15 cellular contexts compared by ENCODE assay signal in genomic region chr6:18410412-18410811, GRCh38.
"Had no signal": no experiment of that assay in that cellular context is flagged by ENCODE, and none has a peak within 500 bp of the region (broad histone marks: within the 10 kb centered on the region; RNA-seq: fewer than 3 reads in every experiment).

No MANE protein-coding gene starts in this region.

- H3K27ac Mint-ChIP-seq: activated CD4-positive, alpha-beta T cell treated with anti-CD3 and anti-CD28 coated beads, Interleukin-2, amount 10 ng/mL, durations not matched to agents 7 days and 5 days; mesothelial cell of epicardium; T-helper 2 cell treated with Interferon-gamma antibody and Interleukin-4, amounts not matched to agents 5 μg/mL and 100 μg/mL, for 36 hours had no signal

- H3K27me3 ChIP-seq: esophagus squamous epithelium, tibial nerve had no signal

- H3K4me3 ChIP-seq: esophagus squamous epithelium, tibial nerve had no signal

- H3K27me3 Mint-ChIP-seq: activated CD4-positive, alpha-beta T cell treated with anti-CD3 and anti-CD28 coated beads, Interleukin-2, amount 10 ng/mL, durations not matched to agents 7 days and 5 days had no signal

- H2AFZ ChIP-seq: parathyroid adenoma had no signal

- H3K9me3 Mint-ChIP-seq: neural crest cell had no signal

- H3K9ac ChIP-seq: parathyroid adenoma had no signal

- H3K36me3 Mint-ChIP-seq: mesothelial cell of epicardium had no signal

- H3K36me3 ChIP-seq: tibial nerve had no signal

- H3K27ac ChIP-seq: esophagus squamous epithelium, parathyroid adenoma, tibial nerve had no signal

- H3K4me1 ChIP-seq: parathyroid adenoma had no signal

- DNase-seq: activated CD4-positive, alpha-beta T cell treated with anti-CD3 and anti-CD28 coated beads, Interleukin-2, amount 10 ng/mL, durations not matched to agents 7 days and 5 days; activated naive CD4-positive, alpha-beta T cell; activated T-cell treated with anti-CD3 and anti-CD28 coated beads for 4 hours; aorta; esophagus squamous epithelium; glutamatergic neuron; hypothalamus; kidney glomerular epithelial cell; retina; stimulated activated naive CD4-positive, alpha-beta T cell had no signal

- H3K4me1 Mint-ChIP-seq: activated CD4-positive, alpha-beta T cell treated with anti-CD3 and anti-CD28 coated beads, Interleukin-2, amount 10 ng/mL, durations not matched to agents 7 days and 5 days; neural crest cell had no signal

- H3K4me3 Mint-ChIP-seq: activated CD4-positive, alpha-beta T cell treated with anti-CD3 and anti-CD28 coated beads, Interleukin-2, amount 10 ng/mL, durations not matched to agents 7 days and 5 days; mesothelial cell of epicardium; neural crest cell; T-helper 2 cell treated with Interferon-gamma antibody and Interleukin-4, amounts not matched to agents 5 μg/mL and 100 μg/mL, for 36 hours had no signal

- H3K9me3 ChIP-seq: esophagus squamous epithelium, tibial nerve had no signal
